ENCODE assay signal across 24 cellular contexts in genomic region chr16:1430214-1430758, GRCh38. TPM values are rescaled to one million over a fixed set of nuclear protein-coding genes. Genes with fewer than 3 reads are reported as not detected.
"Had no signal": no experiment of that assay in that cellular context is flagged by ENCODE, and none has a peak within 500 bp of the region (broad histone marks: within the 10 kb centered on the region; RNA-seq: fewer than 3 reads in every experiment).

No MANE protein-coding gene starts in this region.

- H3K9me3 ChIP-seq: neutrophil, tibial nerve, uterus had no signal

- H3K4me3 Mint-ChIP-seq: activated CD4-positive, alpha-beta T cell treated with anti-CD3 and anti-CD28 coated beads, Interleukin-2, amount 10 ng/mL, durations not matched to agents 24 days and 14 days; activated CD8-positive, alpha-beta T cell treated with anti-CD3 and anti-CD28 coated beads for 36 hours; activated naive CD8-positive, alpha-beta T cell treated with anti-CD3 and anti-CD28 coated beads for 36 hours; activated T-helper 17 cell treated with anti-CD3 and anti-CD28 coated beads, Interleukin-2, amount 50 U/mL, for 72 hours; stimulated activated naive CD8-positive, alpha-beta T cell treated with anti-CD3 and anti-CD28 coated beads, Interleukin-15, Interleukin-2, amounts not matched to agents 100 ng/mL and 50 ng/mL, for 24 hours had no signal

- H3K4me1 ChIP-seq: parathyroid adenoma, uterus had no signal

- DNase-seq: activated CD4-positive, alpha-beta T cell treated with anti-CD3 and anti-CD28 coated beads, Interleukin-2, amount 10 ng/mL, durations not matched to agents 24 days and 14 days; activated CD8-positive, alpha-beta T cell treated with anti-CD3 and anti-CD28 coated beads for 36 hours; activated naive CD4-positive, alpha-beta T cell; activated naive CD8-positive, alpha-beta T cell treated with anti-CD3 and anti-CD28 coated beads for 36 hours; activated T-cell treated with anti-CD3 and anti-CD28 coated beads, Interleukin-2, amount 50 U/mL, for 1 hour; amniotic stem cell; foreskin fibroblast; left cardiac atrium; mesendoderm; naive thymus-derived CD4-positive, alpha-beta T cell; stimulated activated CD4-positive, alpha-beta T cell treated with anti-CD3 and anti-CD28 coated beads, Interleukin-12 subunit alpha, Interleukin-12 subunit beta, amount 100 ng/mL, for 4 hours; stimulated activated CD4-positive, alpha-beta T cell treated with anti-CD3 and anti-CD28 coated beads, Interleukin-1b, Interleukin-23, amount 100 ng/mL, for 48 hours; T-helper 2 cell; uterus had no signal

- H3K36me3 ChIP-seq: neutrophil, uterus had no signal

- H3K36me3 Mint-ChIP-seq: activated naive CD8-positive, alpha-beta T cell treated with anti-CD3 and anti-CD28 coated beads for 36 hours; naive thymus-derived CD4-positive, alpha-beta T cell had no signal

- H3K9me3 Mint-ChIP-seq: activated CD4-positive, alpha-beta T cell treated with anti-CD3 and anti-CD28 coated beads, Interleukin-2, amount 10 ng/mL, durations not matched to agents 24 days and 14 days; activated CD8-positive, alpha-beta T cell treated with anti-CD3 and anti-CD28 coated beads for 36 hours; activated naive CD8-positive, alpha-beta T cell treated with anti-CD3 and anti-CD28 coated beads for 36 hours; activated T-helper 17 cell treated with anti-CD3 and anti-CD28 coated beads, Interleukin-2, amount 50 U/mL, for 72 hours; naive thymus-derived CD4-positive, alpha-beta T cell; stimulated activated naive CD8-positive, alpha-beta T cell treated with anti-CD3 and anti-CD28 coated beads, Interleukin-15, Interleukin-2, amounts not matched to agents 100 ng/mL and 50 ng/mL, for 24 hours had no signal

- H3K27me3 ChIP-seq: dorsolateral prefrontal cortex, uterus had no signal

- H3K27ac ChIP-seq: neutrophil, parathyroid adenoma, tibial nerve, uterus had no signal

- H3K27ac Mint-ChIP-seq: activated CD4-positive, alpha-beta T cell treated with anti-CD3 and anti-CD28 coated beads, Interleukin-2, amount 10 ng/mL, durations not matched to agents 24 days and 14 days; activated CD8-positive, alpha-beta T cell treated with anti-CD3 and anti-CD28 coated beads for 36 hours; activated naive CD8-positive, alpha-beta T cell treated with anti-CD3 and anti-CD28 coated beads for 36 hours; activated T-helper 17 cell treated with anti-CD3 and anti-CD28 coated beads, Interleukin-2, amount 50 U/mL, for 72 hours; stimulated activated naive CD8-positive, alpha-beta T cell treated with anti-CD3 and anti-CD28 coated beads, Interleukin-15, Interleukin-2, amounts not matched to agents 100 ng/mL and 50 ng/mL, for 24 hours had no signal

- H3K27me3 Mint-ChIP-seq: activated CD4-positive, alpha-beta T cell treated with anti-CD3 and anti-CD28 coated beads, Interleukin-2, amount 10 ng/mL, durations not matched to agents 24 days and 14 days; activated CD8-positive, alpha-beta T cell treated with anti-CD3 and anti-CD28 coated beads for 36 hours; activated naive CD8-positive, alpha-beta T cell treated with anti-CD3 and anti-CD28 coated beads for 36 hours; activated T-helper 17 cell treated with anti-CD3 and anti-CD28 coated beads, Interleukin-2, amount 50 U/mL, for 72 hours; stimulated activated naive CD8-positive, alpha-beta T cell treated with anti-CD3 and anti-CD28 coated beads, Interleukin-15, Interleukin-2, amounts not matched to agents 100 ng/mL and 50 ng/mL, for 24 hours had no signal

- H3K4me3 ChIP-seq: dorsolateral prefrontal cortex, tibial nerve, uterus had no signal

- H3K4me1 Mint-ChIP-seq: activated CD4-positive, alpha-beta T cell treated with anti-CD3 and anti-CD28 coated beads, Interleukin-2, amount 10 ng/mL, durations not matched to agents 24 days and 14 days; activated naive CD8-positive, alpha-beta T cell treated with anti-CD3 and anti-CD28 coated beads for 36 hours; activated T-helper 17 cell treated with anti-CD3 and anti-CD28 coated beads, Interleukin-2, amount 50 U/mL, for 72 hours had no signal

RNA-seq across cellular contexts. Expression of gene PERCC1, which starts 0.6 kb away (rescaled TPM):
- total RNA-seq: activated CD4-positive, alpha-beta T cell treated with anti-CD3 and anti-CD28 coated beads, Interleukin-2, amount 10 ng/mL, durations not matched to agents 24 days and 14 days; activated T-helper 17 cell treated with anti-CD3 and anti-CD28 coated beads, Interleukin-2, amount 50 U/mL, for 72 hours; glomerular endothelial cell; left cardiac atrium; lower leg skin; mucosa of gallbladder; renal cortical epithelial cell; uterus had no signal
- polyA plus RNA-seq: naive thymus-derived CD4-positive, alpha-beta T cell had no signal

RNA-seq across cellular contexts. Expression of gene CCDC154, which starts 14.1 kb away (rescaled TPM):
- polyA plus RNA-seq: naive thymus-derived CD4-positive, alpha-beta T cell had no signal
